Comparison of ENCODE assay signal across 27 cellular contexts in the genomic region with DNA sequence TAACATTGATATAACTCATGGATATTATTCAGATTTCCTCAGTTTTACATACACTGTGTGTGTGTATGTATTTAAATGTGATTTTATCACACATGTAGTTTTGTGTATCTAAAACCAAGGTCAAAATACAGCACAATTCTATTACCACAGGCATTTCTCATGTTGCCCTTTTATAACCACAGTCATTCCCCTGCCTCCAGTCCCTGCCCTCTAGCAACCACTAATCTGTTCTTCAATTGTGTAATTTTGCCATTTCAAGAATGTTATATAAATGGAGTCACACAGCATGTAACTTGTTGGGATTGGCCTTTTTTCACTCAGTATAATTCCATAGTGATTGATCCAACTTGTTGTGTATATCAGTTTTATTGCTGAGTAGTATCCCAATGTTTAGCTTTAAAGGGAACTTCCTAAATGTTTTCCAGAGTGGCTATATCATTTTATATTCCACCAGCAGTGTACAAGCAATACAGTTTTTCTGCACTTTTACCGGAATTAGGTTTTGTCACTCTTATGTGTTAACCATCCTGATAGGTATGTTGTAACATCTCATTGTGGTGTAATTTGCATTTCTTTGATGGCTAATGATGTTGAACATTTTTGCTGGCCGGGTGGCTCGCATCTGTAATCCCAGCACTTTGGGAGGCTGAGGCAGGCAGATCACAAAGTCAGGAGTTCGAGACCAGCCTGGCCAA.
A peak's percentile ranks its signal among the peaks of the same experiment; 100 is the strongest.
DNase-seq lines count a peak whose midpoint lies in the region; ATAC-seq, FAIRE-seq and TF ChIP-seq lines count a peak whose summit lies in the region.
"Had no signal": no experiment of that assay in that cellular context is flagged by ENCODE, and none has a peak within 500 bp of the region (broad histone marks: within the 10 kb centered on the region; RNA-seq: fewer than 3 reads in every experiment).

No MANE protein-coding gene starts in this region.

- ATAC-seq in pancreas (no peak), GM18861 (IDR thresholded peaks at IDR 0.05; ENCODE audit: unreplicated experiment) (no peak), HG02852 (IDR thresholded peaks at IDR 0.05; ENCODE audit: unreplicated experiment) (no peak)
- ATAC-seq: activated T-cell treated with anti-CD3 and anti-CD28 coated beads, Interleukin-2, amount 50 U/mL, for 4 hours; K562; mucosa of descending colon; stimulated activated effector memory CD8-positive, alpha-beta T cell treated with anti-CD3 and anti-CD28 coated beads, Interleukin-12 subunit alpha, Interleukin-12 subunit beta, amount 100 ng/mL, for 72 hours had no signal

- no peaks in the 10 kb centered on the region for H3K27me3 ChIP-seq in pancreas
- H3K27me3 ChIP-seq: neural progenitor cell, suprapubic skin had no signal

- intact Hi-C loops in pancreas (cut with DNase I) = no loop called here

- H3K27ac ChIP-seq in pancreas = no peak overlapping the region
- H3K27ac ChIP-seq: neural progenitor cell, suprapubic skin had no signal

- H3K4me3 ChIP-seq in pancreas = no peak overlapping the region
- H3K4me3 ChIP-seq: K562, mucosa of descending colon, neural progenitor cell, suprapubic skin had no signal

- no peaks in the 10 kb centered on the region for H3K4me1 ChIP-seq in pancreas
- H3K4me1 ChIP-seq: neural progenitor cell, suprapubic skin had no signal

- H3K9me3 ChIP-seq in pancreas = no peaks in the 10 kb centered on the region
- H3K9me3 ChIP-seq: mucosa of descending colon, suprapubic skin had no signal

- FAIRE-seq in pancreas (lab: Jason Lieb, UNC) = no peak
- FAIRE-seq: K562, small intestine had no signal

- whole genome bisulfite sequencing in pancreas, 2 donors = 83 to 91% methylated on average over 4 of the region's 4 CpGs

- DNase-seq in AG20443 (ENCODE audit: low spot score) (peak; percentile 49), LHCN-M2 (ENCODE audit: low read depth) (peak; percentile 58), astrocyte of the hippocampus (ENCODE audit: low read depth, low spot score) (peak; percentile 78), glomerular visceral epithelial cell (ENCODE audit: extremely low spot score) (peak; percentile 59), NCI-H2196 treated with DMSO at 0.1 percent for 48 hours (lab: John Stamatoyannopoulos, UW; ENCODE audit: unreplicated experiment) (no peak), pancreas (no peak)
- DNase-seq: activated naive CD4-positive, alpha-beta T cell treated with Interleukin-2 at 50 U/mL for 16 hours; activated T-cell treated with anti-CD3 and anti-CD28 coated beads, Interleukin-2, amount 50 U/mL, for 4 hours; C1 segment of cervical spinal cord; cortex of kidney; DND-41; H7; hippocampal formation; mucosa of descending colon; NCI-H187 treated with DMSO at 0.1 percent for 48 hours; NCI-H345; NCI-H82; OCI-M1; SHP77; small intestine; stimulated activated CD4-positive, alpha-beta T cell treated with anti-CD3 and anti-CD28 coated beads, Interleukin-2, amount 100 ng/mL, for 24 hours had no signal

- no peak for TF ChIP-seq CTCF in pancreas (IDR thresholded peaks at IDR 0.05)

- no peaks in the 10 kb centered on the region for H3K36me3 ChIP-seq in pancreas
- H3K36me3 ChIP-seq: neural progenitor cell, suprapubic skin had no signal

Comparison
In these comparisons a context has a peak if more than half of its experiments do, and no peak if none do; other contexts are left out.
1. DNase-seq: peak in AG20443 (single experiment), LHCN-M2 (single experiment), astrocyte of the hippocampus (single experiment) and glomerular visceral epithelial cell (single experiment); none in NCI-H2196 treated with DMSO at 0.1 percent for 48 hours (single experiment) and pancreas (0 of 6).